In the genomic region with DNA sequence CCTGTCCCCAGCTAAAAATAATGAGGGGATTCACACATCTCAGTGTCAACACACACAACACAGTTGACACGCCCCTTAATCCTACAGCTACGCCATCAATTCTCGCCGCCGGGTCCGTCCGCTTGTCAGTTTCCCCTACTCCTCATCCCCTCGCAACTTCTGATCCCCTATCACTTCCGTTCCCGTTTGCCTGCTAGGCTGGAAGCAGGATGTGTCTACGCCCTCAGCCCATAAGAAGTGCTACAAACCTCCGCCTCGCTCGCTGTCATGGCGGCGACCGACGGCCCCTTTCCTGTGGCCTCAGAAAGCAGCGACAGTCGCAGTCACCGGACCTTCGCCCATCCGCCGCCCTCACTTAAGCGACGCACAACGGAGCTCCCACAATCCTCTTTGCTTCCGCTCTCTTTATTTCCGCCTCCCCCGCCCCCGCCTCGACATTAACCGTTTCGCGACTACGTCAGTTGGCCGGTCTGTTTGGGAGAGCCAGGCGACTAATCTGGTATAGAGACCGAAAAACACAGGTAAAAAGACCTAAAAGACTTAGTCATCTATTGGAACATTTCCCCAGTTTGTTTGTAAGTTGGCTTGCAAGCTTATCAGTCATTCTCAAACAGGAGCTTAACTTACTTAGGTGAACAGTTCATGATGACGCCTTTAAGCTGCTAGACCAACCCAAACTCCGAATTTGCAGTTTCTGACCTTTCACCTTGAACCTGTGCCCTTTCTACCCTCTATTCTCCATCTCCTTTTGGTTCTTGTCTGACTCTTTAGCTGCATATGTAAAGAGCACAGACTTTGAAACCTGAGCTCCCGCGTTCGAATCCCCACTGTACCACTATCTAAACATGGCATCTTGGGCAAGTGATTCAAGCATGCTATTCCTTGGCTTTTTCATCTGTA, we compare ENCODE assay signal across 8 cellular contexts. TPM values are rescaled to one million over a fixed set of nuclear protein-coding genes. Genes with fewer than 3 reads are reported as not detected.
DNase-seq lines count a peak whose midpoint lies in the region; ATAC-seq and TF ChIP-seq lines count a peak whose summit lies in the region.

A gene with protein sequence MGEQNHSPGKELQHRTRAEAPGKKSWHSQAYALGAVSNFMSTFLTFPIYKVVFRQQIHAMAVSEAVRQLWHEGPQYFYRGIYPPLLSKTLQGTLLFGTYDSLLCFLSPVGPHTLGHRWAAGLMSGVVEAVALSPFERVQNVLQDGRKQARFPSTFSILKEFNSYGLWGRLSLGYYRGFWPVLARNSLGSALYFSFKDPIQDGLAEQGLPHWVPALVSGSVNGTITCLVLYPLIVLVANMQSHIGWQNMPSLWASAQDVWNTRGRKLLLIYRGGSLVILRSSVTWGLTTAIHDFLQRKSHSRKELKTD (minus strand): TSS at position 380 of the 900 bp plus-strand sequence. CDS start 51,752 bp downstream, outside the sequence.

- ATAC-seq in GM18873 (IDR thresholded peaks at IDR 0.05; ENCODE audit: low FRiP score, unreplicated experiment) (peak; percentile 82), HG03135 (IDR thresholded peaks at IDR 0.05; ENCODE audit: unreplicated experiment) (peak; percentile 92), activated B cell treated with CpG ODN at 0.5 μM for 24 hours (ENCODE audit: low read depth) (peak; percentile 89)

- peak within 1 kb of the TSS; percentile 100 for H3K27ac Mint-ChIP-seq in activated B cell treated with CpG ODN at 0.5 μM for 24 hours

- peaks cover 8% of the 10 kb centered on the region for H3K36me3 Mint-ChIP-seq in activated B cell treated with CpG ODN at 0.5 μM for 24 hours (ENCODE audit: low read depth)

- peak within 1 kb of the TSS; percentile 73 for H3K4me3 ChIP-seq in AG04449 (ENCODE audit: low read depth, low read length)

- POLR2A ChIA-PET in AG04449 (lab: Yijun Ruan, JAX), result interaction anchor here (1.4 kb wide), 1 partner anchor 9 kb away, joined by 18 read pairs; a partner anchor contains a TSS
- POLR2A ChIA-PET in activated B cell treated with CpG ODN at 0.5 μM for 24 hours (lab: Charles Lee), result interaction anchor here (0.6 to 2.1 kb wide), 10 partner anchors 9 to 693 kb away, joined by 3 to 75 read pairs (median 4); a partner anchor contains a TSS

- intact Hi-C loops in activated B cell treated with CpG ODN at 0.5 μM for 24 hours (cut with micrococcal nuclease), result loop anchor here (1.0 to 5.0 kb wide), 4 partner anchors 9 to 470 kb away; a partner anchor contains a TSS

- H3K9me3 Mint-ChIP-seq in activated B cell treated with CpG ODN at 0.5 μM for 24 hours, result no peaks in the 10 kb centered on the region

- H3K4me3 Mint-ChIP-seq in activated B cell treated with CpG ODN at 0.5 μM for 24 hours, result peak within 1 kb of the TSS; percentile 100

- DNase-seq in AG04449 (ENCODE audit: low read depth, low spot score) (no peak), NCI-H2196 (lab: John Stamatoyannopoulos, UW; ENCODE audit: unreplicated experiment) (peak; percentile 67), activated B cell treated with CpG ODN at 0.5 μM for 24 hours (peak; percentile 67), islet precursor cell (peak; percentile 90)
- DNase-seq in central memory CD4-positive, alpha-beta T cell, result peak; percentile 76
- peak; percentile 49 to 70 (median 62) for DNase-seq in stimulated activated CD4-positive, alpha-beta T cell treated with anti-CD3 and anti-CD28 coated beads, Interleukin-12 subunit alpha, Interleukin-12 subunit beta, amount 100 ng/mL, for 48 hours (ENCODE audit: low read depth in 2 of 3, low spot score in 1 of 3)

- H3K4me1 Mint-ChIP-seq in activated B cell treated with CpG ODN at 0.5 μM for 24 hours, result peaks cover 12% of the 10 kb centered on the region

- H3K27me3 Mint-ChIP-seq in activated B cell treated with CpG ODN at 0.5 μM for 24 hours, result no peaks in the 10 kb centered on the region

- TF ChIP-seq CTCF in AG04449 (IDR thresholded peaks at IDR 0.05; ENCODE audit: insufficient read depth, low read length, missing control alignments) (no peak), activated B cell treated with CpG ODN at 0.5 μM for 24 hours (IDR thresholded peaks at IDR 0.05) (no peak)

- CTCF ChIA-PET in AG04449 (lab: Yijun Ruan, JAX) (interaction anchor here (2.8 kb wide), 2 partner anchors 10 to 20 kb away, joined by 10 to 26 read pairs; a partner anchor contains a TSS), activated B cell treated with CpG ODN at 0.5 μM for 24 hours (lab: Charles Lee) (interaction anchor here (1.3 to 1.6 kb wide), 3 partner anchors 9 to 44 kb away, joined by 4 to 8 read pairs (median 6); no protein-coding TSS in a partner anchor)

RNA-seq across cellular contexts. Expression of the gene that starts here (rescaled TPM):
- 9.6 and 11.6 TPM in 2 replicates for total RNA-seq in activated B cell treated with CpG ODN at 0.5 μM for 24 hours
